In the genomic region with DNA sequence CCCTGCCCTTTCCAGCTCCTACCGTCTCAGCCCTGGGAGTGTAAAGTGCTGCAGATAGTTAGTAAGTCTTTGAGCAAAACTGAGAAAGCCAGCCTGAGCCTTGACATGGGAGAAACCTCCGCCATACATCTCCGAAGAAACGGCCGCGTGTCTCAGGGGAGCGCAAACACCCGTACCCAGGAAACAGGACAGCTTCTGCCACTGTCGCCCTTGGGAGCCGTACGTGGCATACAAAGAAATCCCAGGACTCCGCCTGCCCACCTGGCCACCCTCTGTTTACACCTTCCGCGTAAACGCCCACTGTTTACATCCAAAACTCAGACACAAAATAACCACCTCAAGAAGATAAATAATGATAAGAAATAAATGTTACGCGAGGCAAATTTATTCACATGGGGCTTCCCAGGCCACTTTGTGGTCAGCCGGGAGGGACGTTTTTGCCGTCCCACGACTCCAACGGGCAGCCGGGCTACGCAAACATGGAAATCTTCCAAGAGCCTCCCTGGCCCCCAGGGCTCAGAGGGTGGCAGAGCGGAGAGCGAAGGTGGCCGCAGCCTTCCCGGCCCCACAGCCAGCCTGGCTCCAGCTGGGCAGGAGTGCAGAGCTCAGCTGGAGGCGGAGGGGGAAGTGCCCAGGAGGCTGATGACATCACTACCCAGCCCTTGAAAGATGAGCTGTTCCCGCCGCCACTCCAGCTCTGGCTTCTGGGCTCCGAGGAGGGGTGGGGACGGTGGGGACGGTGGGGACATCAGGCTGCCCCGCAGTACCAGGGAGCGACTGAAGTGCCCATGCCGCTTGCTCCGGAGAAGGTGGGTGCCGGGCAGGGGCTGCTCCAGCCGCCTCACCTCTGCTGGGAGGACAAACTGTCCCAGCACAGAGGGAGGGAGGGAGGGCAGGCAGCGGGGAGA, we compare ENCODE assay signal across 1 cellular context.
A peak's percentile ranks its signal among the peaks of the same experiment; 100 is the strongest.
TF ChIP-seq lines count a peak whose summit lies in the region.

A gene (plus strand): TSS at position 689 of the 908 bp plus-strand sequence. CDS start 32,269 bp downstream, outside the sequence.

TF ChIP-seq in K562, 482 proteins besides CTCF, POLR2A, EP300 and RAD21:
- TF ChIP-seq, protein P1, sequence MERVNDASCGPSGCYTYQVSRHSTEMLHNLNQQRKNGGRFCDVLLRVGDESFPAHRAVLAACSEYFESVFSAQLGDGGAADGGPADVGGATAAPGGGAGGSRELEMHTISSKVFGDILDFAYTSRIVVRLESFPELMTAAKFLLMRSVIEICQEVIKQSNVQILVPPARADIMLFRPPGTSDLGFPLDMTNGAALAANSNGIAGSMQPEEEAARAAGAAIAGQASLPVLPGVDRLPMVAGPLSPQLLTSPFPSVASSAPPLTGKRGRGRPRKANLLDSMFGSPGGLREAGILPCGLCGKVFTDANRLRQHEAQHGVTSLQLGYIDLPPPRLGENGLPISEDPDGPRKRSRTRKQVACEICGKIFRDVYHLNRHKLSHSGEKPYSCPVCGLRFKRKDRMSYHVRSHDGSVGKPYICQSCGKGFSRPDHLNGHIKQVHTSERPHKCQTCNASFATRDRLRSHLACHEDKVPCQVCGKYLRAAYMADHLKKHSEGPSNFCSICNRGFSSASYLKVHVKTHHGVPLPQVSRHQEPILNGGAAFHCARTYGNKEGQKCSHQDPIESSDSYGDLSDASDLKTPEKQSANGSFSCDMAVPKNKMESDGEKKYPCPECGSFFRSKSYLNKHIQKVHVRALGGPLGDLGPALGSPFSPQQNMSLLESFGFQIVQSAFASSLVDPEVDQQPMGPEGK (CRISPR knock-in tag; IDR thresholded peaks at IDR 0.05; ENCODE audit: borderline replicate concordance) = no peak
- TF ChIP-seq, protein P2, sequence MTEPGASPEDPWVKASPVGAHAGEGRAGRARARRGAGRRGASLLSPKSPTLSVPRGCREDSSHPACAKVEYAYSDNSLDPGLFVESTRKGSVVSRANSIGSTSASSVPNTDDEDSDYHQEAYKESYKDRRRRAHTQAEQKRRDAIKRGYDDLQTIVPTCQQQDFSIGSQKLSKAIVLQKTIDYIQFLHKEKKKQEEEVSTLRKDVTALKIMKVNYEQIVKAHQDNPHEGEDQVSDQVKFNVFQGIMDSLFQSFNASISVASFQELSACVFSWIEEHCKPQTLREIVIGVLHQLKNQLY (CRISPR knock-in tag; conservative IDR thresholded peaks at IDR 0.05) = no peak
- no peak for TF ChIP-seq ZNF253 (CRISPR knock-in tag; conservative IDR thresholded peaks at IDR 0.05)
- TF ChIP-seq, protein P3, sequence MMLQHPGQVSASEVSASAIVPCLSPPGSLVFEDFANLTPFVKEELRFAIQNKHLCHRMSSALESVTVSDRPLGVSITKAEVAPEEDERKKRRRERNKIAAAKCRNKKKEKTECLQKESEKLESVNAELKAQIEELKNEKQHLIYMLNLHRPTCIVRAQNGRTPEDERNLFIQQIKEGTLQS (IDR thresholded peaks at IDR 0.05) = peak; percentile 16; the same call in 1 of the 2 replicates
- TF ChIP-seq, protein P3 (CRISPR knock-in tag; conservative IDR thresholded peaks at IDR 0.05) = no peak
- TF ChIP-seq SPI1 (IDR thresholded peaks at IDR 0.05; ENCODE audit: borderline replicate concordance, low read depth, low read length) = 0 out of 2 replicates have a peak, but pooled peaks have one; percentile 26
- TF ChIP-seq, protein P4, sequence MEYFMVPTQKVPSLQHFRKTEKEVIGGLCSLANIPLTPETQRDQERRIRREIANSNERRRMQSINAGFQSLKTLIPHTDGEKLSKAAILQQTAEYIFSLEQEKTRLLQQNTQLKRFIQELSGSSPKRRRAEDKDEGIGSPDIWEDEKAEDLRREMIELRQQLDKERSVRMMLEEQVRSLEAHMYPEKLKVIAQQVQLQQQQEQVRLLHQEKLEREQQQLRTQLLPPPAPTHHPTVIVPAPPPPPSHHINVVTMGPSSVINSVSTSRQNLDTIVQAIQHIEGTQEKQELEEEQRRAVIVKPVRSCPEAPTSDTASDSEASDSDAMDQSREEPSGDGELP (CRISPR knock-in tag; IDR thresholded peaks at IDR 0.05; ENCODE audit: borderline replicate concordance) = 0 out of 2 replicates have a peak, but pooled peaks have one; percentile 29
- TF ChIP-seq ATF7 (IDR thresholded peaks at IDR 0.05) = peak; percentile 36; the same call in 1 of the 2 replicates
- TF ChIP-seq DACH1 (IDR thresholded peaks at IDR 0.05; ENCODE audit: partially characterized antibody) = no peak
- TF ChIP-seq MAFF (IDR thresholded peaks at IDR 0.05; ENCODE audit: low read length) = no peak
- TF ChIP-seq RBM34 (IDR thresholded peaks at IDR 0.05; ENCODE audit: borderline replicate concordance, insufficient read depth, low read length) = no peak
